ENCODE assay signal across 11 cellular contexts in genomic region chr4:76697129-76697803, GRCh38.
DNase-seq lines count a peak whose midpoint lies in the region; ATAC-seq and TF ChIP-seq lines count a peak whose summit lies in the region.
"Had no signal": no experiment of that assay in that cellular context is flagged by ENCODE, and none has a peak within 500 bp of the region (broad histone marks: within the 10 kb centered on the region; RNA-seq: fewer than 3 reads in every experiment).

No MANE protein-coding gene starts in this region.

- peak overlapping the region; percentile 43 for H3K27ac Mint-ChIP-seq in T-helper 1 cell treated with Interleukin-12 subunit alpha and Interleukin-12 subunit beta and Interleukin-4 antibody, amounts not matched to agents 30 μg/mL and 1 μg/mL, for 36 hours
- H3K27ac Mint-ChIP-seq in GM23338 (peak overlapping the region; percentile 23; the same call in 1 of the 2 replicates), neural crest cell (ENCODE audit: unreplicated experiment) (peak overlapping the region; percentile 65)
- H3K27ac Mint-ChIP-seq: activated naive CD4-positive, alpha-beta T cell treated with anti-CD3 and anti-CD28 coated beads, Interleukin-2, amount 10 ng/mL, durations not matched to agents 7 days and 5 days had no signal

- no peaks in the 10 kb centered on the region for H3K9me3 Mint-ChIP-seq in T-helper 1 cell treated with Interleukin-12 subunit alpha and Interleukin-12 subunit beta and Interleukin-4 antibody, amounts not matched to agents 30 μg/mL and 1 μg/mL, for 36 hours
- H3K9me3 Mint-ChIP-seq in GM23338 (no peaks in the 10 kb centered on the region), neural crest cell (no peaks in the 10 kb centered on the region)
- H3K9me3 Mint-ChIP-seq: activated naive CD4-positive, alpha-beta T cell treated with anti-CD3 and anti-CD28 coated beads, Interleukin-2, amount 10 ng/mL, durations not matched to agents 7 days and 5 days had no signal

- peaks cover 97% of the 10 kb centered on the region for H3K79me2 ChIP-seq in GM23338 (replicated peaks; ENCODE audit: insufficient read depth)

- no peaks in the 10 kb centered on the region for H3K36me3 Mint-ChIP-seq in T-helper 1 cell treated with Interleukin-12 subunit alpha and Interleukin-12 subunit beta and Interleukin-4 antibody, amounts not matched to agents 30 μg/mL and 1 μg/mL, for 36 hours (ENCODE audit: low read depth)
- H3K36me3 Mint-ChIP-seq in GM23338 (ENCODE audit: low read depth) (no peaks in the 10 kb centered on the region), neural crest cell (ENCODE audit: low read depth) (no peaks in the 10 kb centered on the region)
- H3K36me3 Mint-ChIP-seq: activated naive CD4-positive, alpha-beta T cell treated with anti-CD3 and anti-CD28 coated beads, Interleukin-2, amount 10 ng/mL, durations not matched to agents 7 days and 5 days had no signal

- no peaks in the 10 kb centered on the region for H3F3A ChIP-seq in GM23338 (replicated peaks; ENCODE audit: low read depth)

- H3K9me3 ChIP-seq in Peyer's patch = no peaks in the 10 kb centered on the region

- peaks cover 8% of the 10 kb centered on the region for H3K4me1 Mint-ChIP-seq in T-helper 1 cell treated with Interleukin-12 subunit alpha and Interleukin-12 subunit beta and Interleukin-4 antibody, amounts not matched to agents 30 μg/mL and 1 μg/mL, for 36 hours (ENCODE audit: low read depth)
- H3K4me1 Mint-ChIP-seq in GM23338 = peaks cover 74% of the 10 kb centered on the region
- H3K4me1 Mint-ChIP-seq in neural crest cell = peaks cover 75% of the 10 kb centered on the region

- H3K36me3 ChIP-seq in GM23338 (ENCODE audit: insufficient read depth) (no peaks in the 10 kb centered on the region), Peyer's patch (no peaks in the 10 kb centered on the region)

- H3K27me3 Mint-ChIP-seq in T-helper 1 cell treated with Interleukin-12 subunit alpha and Interleukin-12 subunit beta and Interleukin-4 antibody, amounts not matched to agents 30 μg/mL and 1 μg/mL, for 36 hours (ENCODE audit: low read depth) = peaks cover 24% of the 10 kb centered on the region
- H3K27me3 Mint-ChIP-seq in GM23338 (ENCODE audit: insufficient read depth, low read depth, poor library complexity) (peaks cover 13% of the 10 kb centered on the region), neural crest cell (ENCODE audit: low read depth) (no peaks in the 10 kb centered on the region)

- no peak overlapping the region for H2AFZ ChIP-seq in GM23338

- H3K4me3 ChIP-seq in GM23338 = no peak overlapping the region
- no peak overlapping the region for H3K4me3 ChIP-seq in Peyer's patch

- no peaks in the 10 kb centered on the region for H3K27me3 ChIP-seq in GM23338 (ENCODE audit: insufficient read depth)
- H3K27me3 ChIP-seq in Peyer's patch = no peaks in the 10 kb centered on the region

- TF ChIP-seq CTCF in GM23338 (conservative IDR thresholded peaks at IDR 0.05; ENCODE audit: low read depth in 2 of 2) (peak in 1 of 2 experiments; percentile 23; a peak in 2 of 4 replicates), neural crest cell (conservative IDR thresholded peaks at IDR 0.05) (no peak), Peyer's patch (IDR thresholded peaks at IDR 0.05) (no peak)

- DNase-seq in T-helper 1 cell = no peak
- DNase-seq in GM23338 (ENCODE audit: low spot score) = peak; percentile 64
- no peak for DNase-seq in neural crest cell (ENCODE audit: low read depth, low spot score)
- DNase-seq in Peyer's patch = no peak
- no peak for DNase-seq in nucleus accumbens (lab: John Stamatoyannopoulos, UW)
- no peak for DNase-seq in NCI-H1930 (lab: John Stamatoyannopoulos, UW)
- DNase-seq: activated naive CD4-positive, alpha-beta T cell treated with anti-CD3 and anti-CD28 coated beads, Interleukin-2, amount 10 ng/mL, durations not matched to agents 7 days and 5 days; NCI-H524 treated with DMSO at 0.1 percent for 48 hours; T1000 had no signal

- 0 out of 2 replicates have a peak overlapping the region, but pooled peaks have one; percentile 53 for H3K27ac ChIP-seq in GM23338 (ENCODE audit: low read depth)
- peak overlapping the region in 1 of 4 donors; percentile 21 for H3K27ac ChIP-seq in Peyer's patch

- peak overlapping the region; percentile 29 for H3K4me2 ChIP-seq in GM23338

- no peaks in the 10 kb centered on the region for H3K9me2 ChIP-seq in GM23338 (ENCODE audit: insufficient read depth)

- TF ChIP-seq POLR2A in Peyer's patch (IDR thresholded peaks at IDR 0.05) = no peak

- no peak overlapping the region for H3K4me3 Mint-ChIP-seq in T-helper 1 cell treated with Interleukin-12 subunit alpha and Interleukin-12 subunit beta and Interleukin-4 antibody, amounts not matched to agents 30 μg/mL and 1 μg/mL, for 36 hours
- no peak overlapping the region; the same call in 2 of the 3 replicates for H3K4me3 Mint-ChIP-seq in GM23338
- no peak overlapping the region for H3K4me3 Mint-ChIP-seq in neural crest cell
- H3K4me3 Mint-ChIP-seq: activated naive CD4-positive, alpha-beta T cell treated with anti-CD3 and anti-CD28 coated beads, Interleukin-2, amount 10 ng/mL, durations not matched to agents 7 days and 5 days had no signal

- H3K4me1 ChIP-seq in GM23338 (ENCODE audit: insufficient read depth) = peaks cover 69% of the 10 kb centered on the region
- peaks cover 0 to 28% (median 0%) of the 10 kb centered on the region in 4 donors for H3K4me1 ChIP-seq in Peyer's patch

- ATAC-seq in GM23338 (peak; percentile 52), HG03354 (IDR thresholded peaks at IDR 0.05; ENCODE audit: poor library complexity, severe bottlenecking, unreplicated experiment) (peak; percentile 92)

- H4K20me1 ChIP-seq in GM23338 (replicated peaks; ENCODE audit: insufficient read depth) = peaks cover 52% of the 10 kb centered on the region; the same call in 1 of the 2 replicates

TF ChIP-seq in GM23338, 12 proteins besides CTCF, POLR2A, EP300 and RAD21:
- no peak for TF ChIP-seq EZH2phosphoT487 (IDR thresholded peaks at IDR 0.05; ENCODE audit: unreplicated experiment)
- TF ChIP-seq ZNF331 (CRISPR knock-in tag; IDR thresholded peaks at IDR 0.05; ENCODE audit: low read depth) = no peak
- TF ChIP-seq STAT1 (IDR thresholded peaks at IDR 0.05; ENCODE audit: unreplicated experiment) = no peak
TF ChIP-seq in GM23338: peak in this region for 0.
